29 cellular contexts compared by ENCODE assay signal in the genomic region with DNA sequence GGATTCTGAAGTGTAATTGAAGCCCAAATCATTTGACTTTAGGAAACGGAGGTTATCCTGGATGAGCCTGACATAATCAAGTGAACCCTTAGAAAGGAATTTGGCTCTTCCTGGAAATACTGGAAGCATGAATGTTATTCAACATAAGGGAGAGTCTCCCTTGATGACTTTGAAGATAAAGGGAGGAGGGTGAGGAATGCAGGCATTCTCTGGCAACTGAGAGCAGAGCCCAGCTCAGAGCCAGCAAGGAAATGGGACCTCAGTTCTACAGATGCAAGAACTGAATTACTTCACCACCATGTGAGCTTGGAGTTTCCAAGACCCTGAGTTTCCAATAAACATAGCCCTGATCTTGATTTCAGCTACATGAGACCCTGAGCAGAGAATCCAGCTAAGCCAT.
A peak's percentile ranks its signal among the peaks of the same experiment; 100 is the strongest.
DNase-seq lines count a peak whose midpoint lies in the region; TF ChIP-seq lines count a peak whose summit lies in the region.
"Had no signal": no experiment of that assay in that cellular context is flagged by ENCODE, and none has a peak within 500 bp of the region (broad histone marks: within the 10 kb centered on the region; RNA-seq: fewer than 3 reads in every experiment).

No MANE protein-coding gene starts in this region.

- H3K4me1 Mint-ChIP-seq in MCF 10A (ENCODE audit: insufficient read depth, unreplicated experiment), result peaks cover 5% of the 10 kb centered on the region
- H3K4me1 Mint-ChIP-seq: activated CD4-positive, alpha-beta T cell treated with anti-CD3 and anti-CD28 coated beads, Interleukin-2, amount 10 ng/mL, durations not matched to agents 24 days and 14 days; activated naive CD8-positive, alpha-beta T cell treated with anti-CD3 and anti-CD28 coated beads for 36 hours had no signal

- intact Hi-C loops in MCF 10A (cut with micrococcal nuclease), result no loop called here
- intact Hi-C loops in breast epithelium (cut with DNase I; ENCODE audit: low total_unique reads), result no loop called here

- no peak for TF ChIP-seq POLR2A in breast epithelium (IDR thresholded peaks at IDR 0.05)

- no peaks in the 10 kb centered on the region for H3K36me3 ChIP-seq in breast epithelium
- H3K36me3 ChIP-seq: ascending aorta, left lung, SJCRH30, thyroid gland had no signal

- no peak for TF ChIP-seq CTCF in MCF 10A (IDR thresholded peaks at IDR 0.05; ENCODE audit: unreplicated experiment)
- no peak for TF ChIP-seq CTCF in breast epithelium (IDR thresholded peaks at IDR 0.05)

- H3K27me3 Mint-ChIP-seq in MCF 10A (ENCODE audit: insufficient read depth, unreplicated experiment), result no peaks in the 10 kb centered on the region
- H3K27me3 Mint-ChIP-seq: activated naive CD8-positive, alpha-beta T cell treated with anti-CD3 and anti-CD28 coated beads for 36 hours had no signal

- BruUV-seq in MCF 10A (replicated peaks; lab: Mats Ljungman, UMichigan), result no TSS peak

- H3K9me3 ChIP-seq in breast epithelium, result peaks cover 0 to 24% of the 10 kb centered on the region in 2 donors
- H3K9me3 ChIP-seq: thyroid gland had no signal

- CTCF ChIA-PET in MCF 10A (lab: Yijun Ruan, JAX), result interaction anchor here (0.5 kb wide), 1 partner anchor 106 kb away, joined by 3 read pairs; no protein-coding TSS in a partner anchor

- DNase-seq in MCF 10A (ENCODE audit: unreplicated experiment) (peak; percentile 38), breast epithelium (ENCODE audit: low spot score in 2 of 2) (no peak), dermis blood vessel endothelial cell (peak; percentile 37), islet precursor cell (peak; percentile 63), ureter (ENCODE audit: low spot score) (peak; percentile 5), epidermal melanocyte (ENCODE audit: insufficient read length, low spot score) (no peak), NCI-H2029 treated with DMSO at 0.1 percent for 48 hours (lab: John Stamatoyannopoulos, UW) (no peak), NCI-H345 (lab: John Stamatoyannopoulos, UW) (no peak)
- DNase-seq: activated CD4-positive, alpha-beta T cell treated with anti-CD3 and anti-CD28 coated beads, Interleukin-2, amount 10 ng/mL, durations not matched to agents 24 days and 14 days; activated effector memory CD4-positive, alpha-beta T cell treated with anti-CD3 and anti-CD28 coated beads, Interleukin-2, amount 50 U/mL, for 16 hours; activated naive CD8-positive, alpha-beta T cell treated with anti-CD3 and anti-CD28 coated beads for 36 hours; activated T-cell treated with anti-CD3 and anti-CD28 coated beads, Interleukin-2, amount 50 U/mL, for 1 hour; Caco-2; caudate nucleus; DMS53; HCEC 1CT; immature natural killer cell; Kasumi-1; left lung; NCI-H1436 treated with DMSO at 0.1 percent for 48 hours; NCI-H774; posterior cingulate gyrus; right cardiac atrium; SJCRH30; stimulated activated CD4-positive, alpha-beta T cell treated with anti-CD3 and anti-CD28 coated beads, Interleukin-4, amount 100 ng/mL, for 1 hour; T-helper 9 cell; thyroid gland had no signal

- no peak overlapping the region for H3K27ac Mint-ChIP-seq in MCF 10A (ENCODE audit: low read depth, unreplicated experiment)
- H3K27ac Mint-ChIP-seq: activated CD4-positive, alpha-beta T cell treated with anti-CD3 and anti-CD28 coated beads, Interleukin-2, amount 10 ng/mL, durations not matched to agents 24 days and 14 days; activated naive CD8-positive, alpha-beta T cell treated with anti-CD3 and anti-CD28 coated beads for 36 hours; immature natural killer cell had no signal

- no peak overlapping the region for H3K4me3 Mint-ChIP-seq in MCF 10A (ENCODE audit: unreplicated experiment)
- H3K4me3 Mint-ChIP-seq: activated CD4-positive, alpha-beta T cell treated with anti-CD3 and anti-CD28 coated beads, Interleukin-2, amount 10 ng/mL, durations not matched to agents 24 days and 14 days; activated naive CD8-positive, alpha-beta T cell treated with anti-CD3 and anti-CD28 coated beads for 36 hours; immature natural killer cell had no signal

- POLR2A ChIA-PET in MCF 10A (lab: Yijun Ruan, JAX), result no interaction called here

- H3K4me3 ChIP-seq in breast epithelium, result no peak overlapping the region
- H3K4me3 ChIP-seq: ascending aorta, left lung, SJCRH30, thyroid gland had no signal

- H3K4me1 ChIP-seq in breast epithelium, result no peaks in the 10 kb centered on the region
- H3K4me1 ChIP-seq: ascending aorta, left lung, SJCRH30 had no signal

- peaks cover 7% of the 10 kb centered on the region for H3K9me3 Mint-ChIP-seq in MCF 10A (ENCODE audit: unreplicated experiment)

- no peaks in the 10 kb centered on the region for H3K27me3 ChIP-seq in breast epithelium
- H3K27me3 ChIP-seq: left lung, thyroid gland had no signal

- H3K27ac ChIP-seq in breast epithelium, result no peak overlapping the region
- H3K27ac ChIP-seq: 22Rv1, ascending aorta, left lung, SJCRH30, thyroid gland had no signal

- H3K36me3 Mint-ChIP-seq in MCF 10A (ENCODE audit: insufficient read depth, unreplicated experiment), result peaks cover 6% of the 10 kb centered on the region

Comparison
In these comparisons a context has a peak if more than half of its experiments do, and no peak if none do; other contexts are left out.
1. DNase-seq: peak in MCF 10A (single experiment), dermis blood vessel endothelial cell (single experiment), islet precursor cell (single experiment) and ureter (single experiment); none in breast epithelium (0 of 2), epidermal melanocyte (single experiment), NCI-H2029 treated with DMSO at 0.1 percent for 48 hours (single experiment) and NCI-H345 (single experiment).